In genomic region chr6:62103186-62103859, GRCh38 we compare ENCODE assay signal across 21 cellular contexts.
DNase-seq lines count a peak whose midpoint lies in the region; ATAC-seq, FAIRE-seq and TF ChIP-seq lines count a peak whose summit lies in the region.
"Had no signal": no experiment of that assay in that cellular context is flagged by ENCODE, and none has a peak within 500 bp of the region (broad histone marks: within the 10 kb centered on the region; RNA-seq: fewer than 3 reads in every experiment).

No MANE protein-coding gene starts in this region.

- CTCF ChIA-PET in HepG2 (lab: Yijun Ruan, JAX; ENCODE audit: low intra/inter-chr PET ratio, low total read pairs) = no interaction called here
- CTCF ChIA-PET in A673 (lab: Charles Lee) = no interaction called here

- H3T11ph ChIP-seq in H9 (ENCODE audit: low read length) = no peak overlapping the region

- no peaks in the 10 kb centered on the region for H3K9me3 ChIP-seq in H9 (ENCODE audit: control insufficient read depth, low read depth, low read length)
- H3K9me3 ChIP-seq in HepG2 (ENCODE audit: low read length) = 0 out of 2 replicates have a peak, but pooled peaks cover 6% of the 10 kb centered on the region
- no peaks in the 10 kb centered on the region for H3K9me3 ChIP-seq in trophoblast cell (ENCODE audit: insufficient read depth, low read depth, low read length)
- H3K9me3 ChIP-seq in upper lobe of right lung = no peaks in the 10 kb centered on the region
- peaks cover 34% of the 10 kb centered on the region for H3K9me3 ChIP-seq in A673 (ENCODE audit: low read depth, low read length, poor library complexity, severe bottlenecking)
- H3K9me3 ChIP-seq: A549 had no signal

- TF ChIP-seq CTCF in H9 (conservative IDR thresholded peaks at IDR 0.05) = no peak
- no peak for TF ChIP-seq CTCF in HepG2 (CRISPR knock-in tag; IDR thresholded peaks at IDR 0.05)
- no peak for TF ChIP-seq CTCF in upper lobe of right lung (IDR thresholded peaks at IDR 0.05)
- no peak for TF ChIP-seq CTCF in A673 (conservative IDR thresholded peaks at IDR 0.05; ENCODE audit: low read depth, low read length)

- H3K27ac ChIP-seq in H9 (ENCODE audit: insufficient read length, low read depth, low read length) (no peak overlapping the region), HepG2 (ENCODE audit: extremely low read length, insufficient read depth, low read length) (no peak overlapping the region), trophoblast cell (ENCODE audit: low read depth, low read length) (no peak overlapping the region), upper lobe of right lung (no peak overlapping the region), A673 (ENCODE audit: low read depth, low read length, poor library complexity, severe bottlenecking) (no peak overlapping the region)
- H3K27ac ChIP-seq: A549, GM23248 had no signal

- H2AK5ac ChIP-seq in H9 (ENCODE audit: insufficient read length, low read length) (no peak overlapping the region), trophoblast cell (ENCODE audit: low read length) (no peak overlapping the region)

- H3K36me3 Mint-ChIP-seq in H9 (ENCODE audit: insufficient read depth in 1 of 3, low read depth in 3 of 3) = peaks cover 2 to 3% (median 3%) of the 10 kb centered on the region in 3 experiments; a peak in 4 of 7 replicates
- H3K36me3 Mint-ChIP-seq: CD4-positive, alpha-beta memory T cell had no signal

- H3K4me1 ChIP-seq in H9 (ENCODE audit: insufficient read depth, low read length) (no peaks in the 10 kb centered on the region), HepG2 (ENCODE audit: insufficient read depth, low read length) (no peaks in the 10 kb centered on the region), trophoblast cell (ENCODE audit: control insufficient read depth in 1 of 2, insufficient read depth in 2 of 2, low read length in 2 of 2) (no peaks in the 10 kb centered on the region), upper lobe of right lung (no peaks in the 10 kb centered on the region), A673 (ENCODE audit: insufficient read depth, low read length, poor library complexity, severe bottlenecking) (no peaks in the 10 kb centered on the region)
- H3K4me1 ChIP-seq: A549 had no signal

- H3K18ac ChIP-seq in H9 (ENCODE audit: insufficient read length, low read depth, low read length) (no peak overlapping the region), trophoblast cell (ENCODE audit: low read length) (no peak overlapping the region)

- H3K4me3 Mint-ChIP-seq in H9 = no peak overlapping the region
- H3K4me3 Mint-ChIP-seq: CD4-positive, alpha-beta memory T cell had no signal

- TF ChIP-seq POLR2A in HepG2 (IDR thresholded peaks at IDR 0.05; ENCODE audit: insufficient read depth in 1 of 2, low read depth in 2 of 2, low read length in 2 of 2) = no peak

- H3K4me3 ChIP-seq in HepG2 (replicated peaks in 1 of 3; ENCODE audit: insufficient read depth in 1 of 3, low read depth in 2 of 3, low read length in 3 of 3) (no peak overlapping the region), trophoblast cell (ENCODE audit: low read depth, low read length) (peak overlapping the region; percentile 56), upper lobe of right lung (no peak overlapping the region), A673 (ENCODE audit: low read depth, low read length, poor library complexity, severe bottlenecking) (no peak overlapping the region)
- H3K4me3 ChIP-seq: A549, GM23248 had no signal

- POLR2A ChIA-PET in HepG2 (lab: Yijun Ruan, JAX) (no interaction called here), A673 (lab: Charles Lee; ENCODE audit: low non-redundant PET) (no interaction called here)

- no peak overlapping the region for H3K23ac ChIP-seq in H9 (ENCODE audit: insufficient read length, low read depth, low read length)
- H3K23ac ChIP-seq in trophoblast cell (ENCODE audit: low read length) = no peak overlapping the region

- no CpG with 5 or more reads among the region's 8 CpGs for WGBS in H9 (ENCODE audit: extremely low coverage, insufficient read length, low lambda C conversion rate)
- 11% methylated on average over 7 of the region's 8 CpGs for WGBS in HepG2 (ENCODE audit: low lambda C conversion rate)
- WGBS in trophoblast cell (ENCODE audit: extremely low coverage, insufficient coverage, insufficient read length) = no CpG with 5 or more reads among the region's 8 CpGs

- DNase-seq in H9 (no peak), HepG2 (ENCODE audit: low spot score) (no peak), trophoblast cell (no peak), upper lobe of right lung (no peak), A673 (ENCODE audit: low spot score) (no peak), HUDEP-2 (lab: John Stamatoyannopoulos, UW; ENCODE audit: unreplicated experiment in 76 of 76) (no peak)
- DNase-seq in stimulated activated naive CD4-positive, alpha-beta T cell (lab: John Stamatoyannopoulos, UW) = no peak
- DNase-seq: 8988T; C1 segment of cervical spinal cord; Calu3; CD4-positive, alpha-beta memory T cell; COR-L47; DND-41; GM23248; H7 had no signal

- H3K23me2 ChIP-seq in H9 (ENCODE audit: insufficient read length, low read depth, low read length, poor library complexity, severe bottlenecking) = no peaks in the 10 kb centered on the region

- H4K8ac ChIP-seq in H9 (replicated peaks; ENCODE audit: insufficient read length, low read depth, low read length) (no peak overlapping the region), trophoblast cell (ENCODE audit: low read depth, low read length) (no peak overlapping the region)

- H2BK120ac ChIP-seq in H9 (ENCODE audit: low read depth, low read length, poor library complexity, severe bottlenecking) = no peak overlapping the region
- H2BK120ac ChIP-seq in trophoblast cell (ENCODE audit: insufficient read depth, low read length, poor library complexity) = no peak overlapping the region

- no peak overlapping the region for H3K56ac ChIP-seq in H9 (ENCODE audit: insufficient read length, low read depth, low read length)

- no peak overlapping the region for H2BK15ac ChIP-seq in H9 (ENCODE audit: low read depth, low read length)

- FAIRE-seq in HepG2 (lab: Jason Lieb, UNC) = no peak
- FAIRE-seq: A549, G401.6, GM12892, GM19239, H1 had no signal

- H2BK12ac ChIP-seq in H9 (ENCODE audit: insufficient read length, low read depth, low read length) = no peak overlapping the region
- H2BK12ac ChIP-seq in trophoblast cell (ENCODE audit: low read length) = no peak overlapping the region

- no peak overlapping the region for H2AFZ ChIP-seq in H9 (ENCODE audit: low read length)
- no peak overlapping the region for H2AFZ ChIP-seq in HepG2 (ENCODE audit: low read length)
- H2AFZ ChIP-seq in trophoblast cell (ENCODE audit: insufficient read depth, low read length, poor library complexity) = no peak overlapping the region
- H2AFZ ChIP-seq: GM23248 had no signal

- no peak for TF ChIP-seq EP300 in HepG2 (IDR thresholded peaks at IDR 0.05; ENCODE audit: low read depth in 2 of 2, low read length in 2 of 2)
- TF ChIP-seq EP300 in HepG2 (CRISPR knock-in tag; IDR thresholded peaks at IDR 0.05; ENCODE audit: borderline replicate concordance) = no peak

- H3K27me3 Mint-ChIP-seq in H9 (ENCODE audit: low read depth) = no peaks in the 10 kb centered on the region
- H3K27me3 Mint-ChIP-seq: CD4-positive, alpha-beta memory T cell had no signal

- H3K9ac ChIP-seq in H9 (ENCODE audit: extremely low read depth, insufficient read length, low read length) (no peak overlapping the region), HepG2 (ENCODE audit: insufficient read depth, low read depth, low read length) (no peak overlapping the region), trophoblast cell (ENCODE audit: low read length) (no peak overlapping the region)
- H3K9ac ChIP-seq: GM23248 had no signal

- H3K79me2 ChIP-seq in H9 (ENCODE audit: insufficient read depth, low read length) (no peaks in the 10 kb centered on the region), HepG2 (ENCODE audit: insufficient read depth, low read length) (no peaks in the 10 kb centered on the region), trophoblast cell (ENCODE audit: control insufficient read depth, insufficient read depth, low read length, poor library complexity) (no peaks in the 10 kb centered on the region)

- H3K36me3 ChIP-seq in HepG2 (replicated peaks in 1 of 2; ENCODE audit: control insufficient read depth in 1 of 2, insufficient read depth in 2 of 2, low read length in 2 of 2) (no peaks in the 10 kb centered on the region), trophoblast cell (ENCODE audit: control insufficient read depth in 1 of 2, insufficient read depth in 2 of 2, low read length in 2 of 2) (no peaks in the 10 kb centered on the region), upper lobe of right lung (no peaks in the 10 kb centered on the region), A673 (ENCODE audit: insufficient read depth, low read length, poor library complexity, severe bottlenecking) (no peaks in the 10 kb centered on the region)

- no peak overlapping the region for H3K4ac ChIP-seq in H9 (ENCODE audit: low read depth, low read length)
- H3K4ac ChIP-seq in trophoblast cell (ENCODE audit: low read depth, low read length) = no peak overlapping the region

- ATAC-seq in HepG2 = peak; percentile 81
- ATAC-seq in upper lobe of right lung = peak; percentile 14
- ATAC-seq: A549, HCT116 had no signal

- H3K27me3 ChIP-seq in H9 (ENCODE audit: insufficient read depth, low read length) (no peaks in the 10 kb centered on the region), HepG2 (ENCODE audit: control insufficient read depth in 1 of 2, insufficient read depth in 2 of 2, low read length in 2 of 2) (no peaks in the 10 kb centered on the region), trophoblast cell (ENCODE audit: insufficient read depth, low read length) (no peaks in the 10 kb centered on the region), upper lobe of right lung (no peaks in the 10 kb centered on the region), A673 (replicated peaks; ENCODE audit: insufficient read depth, low read depth, low read length, poor library complexity) (no peaks in the 10 kb centered on the region)

- H2BK20ac ChIP-seq in H9 (ENCODE audit: low read depth, low read length, poor library complexity, severe bottlenecking) = no peak overlapping the region

- TF ChIP-seq RAD21 in HepG2 (CRISPR knock-in tag; IDR thresholded peaks at IDR 0.05) = no peak

- BruUV-seq in HepG2 (replicated peaks; lab: Mats Ljungman, UMichigan) (no TSS peak), A673 (replicated peaks; lab: Mats Ljungman, UMichigan) (no TSS peak)

- no peaks in the 10 kb centered on the region for H3K79me1 ChIP-seq in H9 (ENCODE audit: insufficient read depth, low read depth, low read length, poor library complexity, severe bottlenecking)
- H3K79me1 ChIP-seq in trophoblast cell (ENCODE audit: low read length) = no peaks in the 10 kb centered on the region

- H3K4me1 Mint-ChIP-seq in H9 = no peaks in the 10 kb centered on the region
- H3K4me1 Mint-ChIP-seq: CD4-positive, alpha-beta memory T cell had no signal

- in situ Hi-C loops in HepG2 (cut with HindIII; ENCODE audit: extremely low pct_ligation_motif_present, low pct_unique_long_range_greater_than_20kb) = no loop called here

- no peak overlapping the region for H4K91ac ChIP-seq in H9 (ENCODE audit: insufficient read length, low read depth, low read length)
- H4K91ac ChIP-seq in trophoblast cell (ENCODE audit: low read depth, low read length) = no peak overlapping the region

- H2BK5ac ChIP-seq in H9 (ENCODE audit: insufficient read length, low read length) = no peak overlapping the region
- no peak overlapping the region for H2BK5ac ChIP-seq in trophoblast cell (ENCODE audit: low read depth, low read length, poor library complexity)

- peak overlapping the region in 1 of 3 experiments; percentile 59; a peak in 1 of 7 replicates for H3K27ac Mint-ChIP-seq in H9
- H3K27ac Mint-ChIP-seq: CD4-positive, alpha-beta memory T cell had no signal

- H4K12ac ChIP-seq in trophoblast cell (ENCODE audit: low read depth, low read length) = no peak overlapping the region

- H3K14ac ChIP-seq in H9 (ENCODE audit: insufficient read depth, low read length) (peak overlapping the region; percentile 12; the same call in 1 of the 2 replicates), trophoblast cell (ENCODE audit: low read length) (no peak overlapping the region)

- H3K9me3 Mint-ChIP-seq in H9 = peaks cover 5% of the 10 kb centered on the region in 2 experiments; a peak in 4 of 5 replicates

- no peak overlapping the region for H4K5ac ChIP-seq in H9 (ENCODE audit: insufficient read length, low read depth, low read length)

- intact Hi-C loops in HepG2 (cut with micrococcal nuclease; ENCODE audit: unreplicated experiment) = no loop called here
- intact Hi-C loops in upper lobe of right lung (cut with DNase I) = no loop called here
- intact Hi-C loops in A673 (cut with micrococcal nuclease; ENCODE audit: unreplicated experiment) = no loop called here

- H3K4me2 ChIP-seq in H9 (ENCODE audit: insufficient read depth, insufficient read length, low read length) = no peak overlapping the region
- no peak overlapping the region for H3K4me2 ChIP-seq in HepG2 (ENCODE audit: low read depth, low read length)
- H3K4me2 ChIP-seq in trophoblast cell (ENCODE audit: low read length) = no peak overlapping the region
- H3K4me2 ChIP-seq: A549 had no signal

- H4K20me1 ChIP-seq in H9 (ENCODE audit: control insufficient read depth, insufficient read depth, insufficient read length) (no peaks in the 10 kb centered on the region), HepG2 (ENCODE audit: insufficient read depth, low read length) (no peaks in the 10 kb centered on the region)
